In the genomic region with DNA sequence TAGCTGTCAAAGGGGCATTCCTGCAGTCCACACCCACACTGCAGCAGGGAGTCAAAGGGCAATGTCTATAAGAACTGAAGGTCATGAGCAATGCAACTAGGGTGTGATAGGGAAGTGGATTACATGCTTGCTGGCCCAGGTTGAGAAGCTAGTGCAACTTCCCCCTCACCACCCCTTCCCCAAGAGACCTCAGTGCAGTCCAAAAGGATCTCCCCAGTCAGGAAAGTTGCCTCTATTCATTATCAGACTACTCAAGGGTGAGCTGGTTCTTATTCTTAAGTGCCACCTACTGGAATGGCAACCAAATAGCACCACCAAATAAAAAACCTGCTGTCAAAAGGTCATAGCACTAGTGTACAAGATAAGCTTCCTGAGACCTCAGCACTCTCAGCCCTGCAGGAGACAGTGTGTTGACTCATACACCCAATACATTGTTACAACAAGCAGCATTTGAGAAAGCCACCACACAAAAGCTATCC, we compare ENCODE assay signal across 8 cellular contexts. TPM values are rescaled to one million over a fixed set of nuclear protein-coding genes. Genes with fewer than 3 reads are reported as not detected.
DNase-seq lines count a peak whose midpoint lies in the region; ATAC-seq, FAIRE-seq and TF ChIP-seq lines count a peak whose summit lies in the region.

No MANE protein-coding gene starts in this region.

- no peak overlapping the region for H3K56ac ChIP-seq in H1 (replicated peaks; ENCODE audit: insufficient read length, low read depth, low read length)

- no peak overlapping the region for H2BK15ac ChIP-seq in H1 (ENCODE audit: low read length)

- no peak overlapping the region for H3K18ac ChIP-seq in H1 (ENCODE audit: extremely low read depth, low read length)

- H3K23ac ChIP-seq in H1 (ENCODE audit: insufficient read length) = no peak overlapping the region

- H3K9me3 ChIP-seq in Loucy (ENCODE audit: insufficient read depth, low read depth, low read length) (no peaks in the 10 kb centered on the region), H1 (ENCODE audit: insufficient read depth in 2 of 2, low read depth in 1 of 2, low read length in 1 of 2) (no peaks in the 10 kb centered on the region)

- no peaks in the 10 kb centered on the region for H3K79me1 ChIP-seq in H1 (ENCODE audit: low read depth, low read length)

- H3K36me3 ChIP-seq in Loucy (ENCODE audit: insufficient read depth, low read length) (no peaks in the 10 kb centered on the region), H1 (ENCODE audit: control insufficient read depth in 2 of 4, insufficient read depth in 4 of 4, low read length in 3 of 4) (no peaks in the 10 kb centered on the region)

- DNase-seq in AG10803 (ENCODE audit: low read depth) = peak; percentile 6
- no peak for DNase-seq in H1 (ENCODE audit: low read depth in 1 of 2, low spot score in 2 of 2)
- no peak for DNase-seq in NCI-H345 treated with DMSO at 0.1 percent for 48 hours (lab: John Stamatoyannopoulos, UW; ENCODE audit: unreplicated experiment)
- DNase-seq in 8988T = no peak
- no peak for DNase-seq in NCI-H1092 treated with DMSO at 0.1 percent for 48 hours (lab: John Stamatoyannopoulos, UW)

- CTCF ChIA-PET in H1 (lab: Charles Lee; ENCODE audit: partially characterized antibody) = interaction anchor here (0.6 to 2.9 kb wide), 21 partner anchors 9 to 765 kb away, joined by 3 to 15 read pairs (median 4); a partner anchor contains a TSS

- H3K9me2 ChIP-seq in Loucy (replicated peaks; ENCODE audit: low read depth, low read length) = no peaks in the 10 kb centered on the region

- H3K27me3 ChIP-seq in Loucy (ENCODE audit: insufficient read depth, low read length, poor library complexity, severe bottlenecking) (no peaks in the 10 kb centered on the region), H1 (replicated peaks in 1 of 4; ENCODE audit: control insufficient read depth in 3 of 4, extremely low read depth in 1 of 4, insufficient read depth in 3 of 4, low read length in 3 of 4) (no peaks in the 10 kb centered on the region)

- H3K4me3 ChIP-seq in AG10803 (ENCODE audit: low read length) (no peak overlapping the region), Loucy (ENCODE audit: low read length, poor library complexity, severe bottlenecking) (no peak overlapping the region), H1 (ENCODE audit: extremely low read depth in 1 of 4, insufficient read depth in 2 of 4, low read depth in 3 of 4, low read length in 4 of 4) (no peak overlapping the region)

- H2BK12ac ChIP-seq in H1 (ENCODE audit: low read depth, low read length) = no peak overlapping the region

- no peak overlapping the region for H2AFZ ChIP-seq in Loucy (ENCODE audit: low read length)
- no peak overlapping the region for H2AFZ ChIP-seq in H1 (ENCODE audit: low read length)

- H3K9ac ChIP-seq in Loucy (ENCODE audit: low read depth, low read length, poor library complexity, severe bottlenecking) (no peak overlapping the region), H1 (replicated peaks in 1 of 4; ENCODE audit: extremely low read depth in 1 of 4, low read depth in 3 of 4, low read length in 3 of 4) (no peak overlapping the region)

- no peak overlapping the region for H2BK120ac ChIP-seq in H1 (replicated peaks; ENCODE audit: low read depth, low read length)

- TF ChIP-seq CTCF in AG10803 (conservative IDR thresholded peaks at IDR 0.05; ENCODE audit: low read length) (peak; percentile 37), Loucy (conservative IDR thresholded peaks at IDR 0.05; ENCODE audit: low read length) (peak; percentile 72), H1 (IDR thresholded peaks at IDR 0.05; ENCODE audit: control extremely low read depth in 1 of 3, insufficient read depth in 1 of 3, low read depth in 1 of 3, low read length in 3 of 3) (peak in 2 of 3 experiments; percentile 48 to 58; a peak in 3 of 4 replicates)

- H3K4me1 ChIP-seq in Loucy (ENCODE audit: insufficient read depth, low read length, poor library complexity, severe bottlenecking) (no peaks in the 10 kb centered on the region), H1 (replicated peaks in 1 of 4; ENCODE audit: control insufficient read depth in 3 of 4, insufficient read depth in 4 of 4, low read length in 3 of 4) (no peaks in the 10 kb centered on the region)

- ATAC-seq in GM18909 (IDR thresholded peaks at IDR 0.05; ENCODE audit: poor library complexity, unreplicated experiment) (peak; percentile 73), HG03571 (IDR thresholded peaks at IDR 0.05; ENCODE audit: unreplicated experiment) (no peak)

- H4K20me1 ChIP-seq in Loucy (ENCODE audit: insufficient read depth, low read length, poor library complexity, severe bottlenecking) (no peaks in the 10 kb centered on the region), H1 (replicated peaks in 1 of 2; ENCODE audit: control insufficient read depth in 1 of 2, insufficient read depth in 2 of 2, low read length in 2 of 2) (no peaks in the 10 kb centered on the region)

- no peak overlapping the region for H2BK20ac ChIP-seq in H1 (ENCODE audit: low read length)

- no peak overlapping the region for H3K27ac ChIP-seq in H1 (ENCODE audit: low read depth, low read length)

- no peak overlapping the region for H3K4ac ChIP-seq in H1 (replicated peaks; ENCODE audit: insufficient read length, low read depth, low read length)

- no peak overlapping the region for H4K8ac ChIP-seq in H1 (ENCODE audit: extremely low read depth, insufficient read depth, low read length)

- FAIRE-seq in H1 (lab: Jason Lieb, UNC) = peak; percentile 7

- no peaks in the 10 kb centered on the region for H3F3A ChIP-seq in Loucy (ENCODE audit: low read depth)

- H2AK5ac ChIP-seq in H1 (ENCODE audit: low read depth, low read length) = no peak overlapping the region

- POLR2A ChIA-PET in H1 (lab: Charles Lee; ENCODE audit: partially characterized antibody) = interaction anchor here (0.9 kb wide), 1 partner anchor 61 kb away, joined by 3 read pairs; no protein-coding TSS in a partner anchor

- no peak for TF ChIP-seq POLR2A in H1 (IDR thresholded peaks at IDR 0.05; ENCODE audit: control extremely low read depth in 1 of 2, low read depth in 2 of 2, low read length in 2 of 2)

- no peak for TF ChIP-seq EP300 in H1 (IDR thresholded peaks at IDR 0.05; ENCODE audit: borderline replicate concordance in 1 of 2, low read depth in 2 of 2, low read length in 2 of 2)

- H3K79me2 ChIP-seq in Loucy (ENCODE audit: insufficient read depth, low read length) = no peaks in the 10 kb centered on the region
- no peaks in the 10 kb centered on the region for H3K79me2 ChIP-seq in H1 (ENCODE audit: control insufficient read depth in 1 of 2, insufficient read depth in 2 of 2, low read length in 2 of 2)

- no peak overlapping the region for H4K91ac ChIP-seq in H1 (replicated peaks; ENCODE audit: insufficient read length, low read length)

- H3K23me2 ChIP-seq in H1 (ENCODE audit: low read depth, low read length) = no peaks in the 10 kb centered on the region

- H3K14ac ChIP-seq in H1 (ENCODE audit: insufficient read length) = no peak overlapping the region

- H2BK5ac ChIP-seq in H1 (ENCODE audit: low read depth, low read length) = no peak overlapping the region

- peak; percentile 70 to 75 for TF ChIP-seq RAD21 in H1 (IDR thresholded peaks at IDR 0.05 in 1 of 2, conservative IDR thresholded peaks at IDR 0.05 in 1 of 2; ENCODE audit: low read depth in 2 of 2, low read length in 2 of 2)

- H3K4me2 ChIP-seq in Loucy (ENCODE audit: low read depth, low read length, poor library complexity, severe bottlenecking) = no peak overlapping the region
- no peak overlapping the region for H3K4me2 ChIP-seq in H1 (ENCODE audit: insufficient read depth in 1 of 2, low read depth in 2 of 2, low read length in 2 of 2)

- H4K5ac ChIP-seq in H1 (ENCODE audit: insufficient read length, low read depth, low read length) = no peak overlapping the region

TF ChIP-seq in H1, 55 proteins besides CTCF, POLR2A, EP300 and RAD21:
- TF ChIP-seq ZNF274 (IDR thresholded peaks at IDR 0.05; ENCODE audit: borderline replicate concordance, extremely low read depth, low read length) (no peak), TAF1 (IDR thresholded peaks at IDR 0.05; ENCODE audit: low read depth, low read length) (no peak)
TF ChIP-seq in H1: peak in this region for 0.

RNA-seq across cellular contexts. Expression of a gene that starts 28.2 kb away (rescaled TPM):
- total RNA-seq in H1 (2021; fragmentation: NEBNext Ultra II Directional; extraction: Animal tissue kit (Norgen Biotek cat#: 25700)) = 11.1 and 12.6 TPM in 2 replicates
- polyA plus RNA-seq in H1 (2011; rRNA removed) = 2.5 and 4.5 TPM in 2 replicates
- 7.7 TPM for polyA plus RNA-seq in H1 (2011; cell fraction: cytosol; rRNA removed)
- polyA plus RNA-seq in H1 (2011; cell fraction: nucleus; rRNA removed) = 2.1 TPM
- 8.5 to 17.8 TPM (median 10.0 TPM) in 4 replicates for polyA plus RNA-seq in H1 (2012, experiment 1 of 2)
- 0.37 TPM for polyA plus RNA-seq in H1 (2012, experiment 2 of 2)
- 8.8 TPM for polyA plus RNA-seq in H1 (2013, experiment 1 of 2)
- 9.0 TPM for polyA plus RNA-seq in H1 (2013, experiment 2 of 2)
- 7.9 and 9.0 TPM in 2 replicates for polyA minus RNA-seq in H1 (2011; rRNA and poly(A)+ RNA removed)
- polyA minus RNA-seq in H1 (2011; cell fraction: cytosol; rRNA and poly(A)+ RNA removed) = 4.1 TPM
- polyA minus RNA-seq in H1 (2011; cell fraction: nucleus; rRNA and poly(A)+ RNA removed) = 19.7 TPM
